ENCODE assay signal across 18 cellular contexts in the genomic region with DNA sequence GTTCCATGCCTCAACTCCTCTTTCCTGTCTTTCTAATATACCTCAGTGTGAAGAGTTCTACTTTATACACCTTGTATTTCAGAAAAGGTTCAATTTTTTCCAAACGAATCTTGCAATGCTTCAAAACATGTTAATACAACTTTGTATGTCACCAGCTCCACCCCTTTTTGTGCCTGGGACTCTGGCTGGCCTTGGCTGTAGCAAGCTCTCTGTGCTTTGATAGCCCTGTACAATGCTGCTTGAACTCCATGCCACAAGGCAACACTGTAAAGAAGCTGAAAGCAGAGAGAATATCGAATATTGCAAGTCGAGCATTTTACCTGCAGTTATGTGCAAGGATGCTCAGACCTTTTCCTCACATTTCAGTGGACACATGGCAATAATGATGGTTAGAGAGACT. TPM values are rescaled to one million over a fixed set of nuclear protein-coding genes. Genes with fewer than 3 reads are reported as not detected.
"Had no signal": no experiment of that assay in that cellular context is flagged by ENCODE, and none has a peak within 500 bp of the region (broad histone marks: within the 10 kb centered on the region; RNA-seq: fewer than 3 reads in every experiment).

No MANE protein-coding gene starts in this region.

- FAIRE-seq: endometrium, TTC549 had no signal

- DNase-seq: activated CD4-positive, alpha-beta memory T cell treated with anti-CD3 and anti-CD28 coated beads for 36 hours; activated CD4-positive, alpha-beta T cell treated with anti-CD3 and anti-CD28 coated beads for 36 hours; activated naive CD4-positive, alpha-beta T cell treated with Interleukin-2 at 50 U/mL for 16 hours; activated T-cell treated with anti-CD3 and anti-CD28 coated beads, Interleukin-2, amount 50 U/mL, for 1 hour; anterior cingulate cortex; cortex of kidney; erythroblast; kidney glomerular epithelial cell; retina; stimulated activated CD4-positive, alpha-beta T cell treated with anti-CD3 and anti-CD28 coated beads, Interleukin-4, amount 100 ng/mL, for 1 hour; stimulated activated naive CD8-positive, alpha-beta T cell treated with anti-CD3 and anti-CD28 coated beads, Interleukin-15, amount 100 ng/mL, for 72 hours had no signal

- ATAC-seq: activated CD4-positive, alpha-beta T cell treated with anti-CD3 and anti-CD28 coated beads for 36 hours; natural killer cell treated with Interleukin-12 subunit alpha and Interleukin-12 subunit beta and Interleukin-15 and Interleukin-18, amount 100 ng/mL, for 72 hours; stimulated activated naive CD8-positive, alpha-beta T cell treated with anti-CD3 and anti-CD28 coated beads, Interleukin-15, amount 100 ng/mL, for 72 hours; WTC11 had no signal

- H3K4me3 ChIP-seq: lung, smooth muscle cell had no signal

RNA-seq across cellular contexts. Expression of a gene that starts 57.1 kb away (rescaled TPM):
- total RNA-seq: activated CD4-positive, alpha-beta memory T cell treated with anti-CD3 and anti-CD28 coated beads for 36 hours; activated CD4-positive, alpha-beta T cell treated with anti-CD3 and anti-CD28 coated beads for 36 hours; activated T-helper 2 cell treated with anti-CD3 and anti-CD28 coated beads, Interferon-gamma antibody, Interleukin-2, Interleukin-4, amounts not matched to agents 10 μg/mL and 5 μg/mL and 100 μg/mL, durations not matched to agents 14 hours and 24 hours and 36 hours; natural killer cell treated with Interleukin-12 subunit alpha and Interleukin-12 subunit beta and Interleukin-15 and Interleukin-18, amount 100 ng/mL, for 72 hours; smooth muscle cell had no signal
- polyA plus RNA-seq: smooth muscle cell had no signal
